In genomic region chr7:151172273-151173141, GRCh38 we compare ENCODE assay signal across 7 cellular contexts. TPM values are rescaled to one million over a fixed set of nuclear protein-coding genes. Genes with fewer than 3 reads are reported as not detected.
DNase-seq lines count a peak whose midpoint lies in the region; FAIRE-seq and TF ChIP-seq lines count a peak whose summit lies in the region.

No MANE protein-coding gene starts in this region.

- POLR2A ChIA-PET in MCF 10A (lab: Yijun Ruan, JAX) = no interaction called here

- peak; percentile 82 for FAIRE-seq in kidney (lab: Jason Lieb, UNC)

- TF ChIP-seq CTCF in GM12865 (IDR thresholded peaks at IDR 0.05; ENCODE audit: insufficient read depth, low read depth, low read length, missing control alignments) = peak; percentile 100
- peak; percentile 100 for TF ChIP-seq CTCF in HFF-Myc (IDR thresholded peaks at IDR 0.05; ENCODE audit: low read depth, low read length, missing control alignments)
- peak; percentile 100 for TF ChIP-seq CTCF in VCaP (conservative IDR thresholded peaks at IDR 0.05)
- TF ChIP-seq CTCF in MCF 10A (IDR thresholded peaks at IDR 0.05; ENCODE audit: unreplicated experiment) = peak; percentile 100
- peak; percentile 100 for TF ChIP-seq CTCF in kidney (IDR thresholded peaks at IDR 0.05; ENCODE audit: borderline replicate concordance, extremely low read depth, insufficient read depth)

- H3K27ac ChIP-seq in VCaP (no peak overlapping the region), kidney (ENCODE audit: low read depth in 2 of 2, low read length in 2 of 2) (no peak overlapping the region)

- no peaks in the 10 kb centered on the region for H3K36me3 ChIP-seq in kidney (ENCODE audit: control insufficient read depth in 1 of 2, insufficient read depth in 2 of 2, low read length in 2 of 2)

- BruUV-seq in MCF 10A (replicated peaks; lab: Mats Ljungman, UMichigan) = no TSS peak

- H3K36me3 Mint-ChIP-seq in MCF 10A (ENCODE audit: insufficient read depth, unreplicated experiment) = no peaks in the 10 kb centered on the region

- intact Hi-C loops in MCF 10A (cut with micrococcal nuclease) = loop anchor here (1.0 to 2.0 kb wide), 4 partner anchors 48 to 394 kb away; no protein-coding TSS in a partner anchor
- intact Hi-C loops in kidney (cut with DNase I) = no loop called here

- peak; percentile 78 for DNase-seq in GM12865 (ENCODE audit: low read depth)
- peak; percentile 7 for DNase-seq in HFF-Myc (ENCODE audit: extremely low read depth, low read depth)
- DNase-seq in NCI-H2107 treated with DMSO at 0.1 percent for 48 hours (lab: John Stamatoyannopoulos, UW; ENCODE audit: unreplicated experiment) = peak; percentile 24
- DNase-seq in MCF 10A (ENCODE audit: unreplicated experiment) = peak; percentile 74
- peak; percentile 92 for DNase-seq in kidney
- peak; percentile 76 for DNase-seq in stimulated activated CD4-positive, alpha-beta T cell treated with anti-CD3 and anti-CD28 coated beads, Interleukin-1b, Interleukin-23, amount 100 ng/mL, for 48 hours

- no peaks in the 10 kb centered on the region for H3K9me3 ChIP-seq in kidney (ENCODE audit: control insufficient read depth in 1 of 2, low read length in 2 of 2)

- peaks cover 71% of the 10 kb centered on the region for H3K27me3 Mint-ChIP-seq in MCF 10A (ENCODE audit: insufficient read depth, unreplicated experiment)

- CTCF ChIA-PET in MCF 10A (lab: Yijun Ruan, JAX) = interaction anchor here (0.6 to 1.3 kb wide), 29 partner anchors 9 to 1469 kb away, joined by 3 to 18 read pairs (median 4); partner anchors contain the start of gene CHPF2

- H3K4me3 Mint-ChIP-seq in MCF 10A (ENCODE audit: unreplicated experiment) = no peak overlapping the region

- H3K4me3 ChIP-seq in GM12865 (ENCODE audit: low read depth, low read length) (no peak overlapping the region), HFF-Myc (replicated peaks; ENCODE audit: low read depth, low read length) (no peak overlapping the region), kidney (ENCODE audit: low read length in 2 of 2) (no peak overlapping the region)

- H3K4me1 Mint-ChIP-seq in MCF 10A (ENCODE audit: insufficient read depth, unreplicated experiment) = no peaks in the 10 kb centered on the region

- no peak overlapping the region for H3K9ac ChIP-seq in kidney (ENCODE audit: low read length in 2 of 2)

- H3K27ac Mint-ChIP-seq in MCF 10A (ENCODE audit: low read depth, unreplicated experiment) = no peak overlapping the region

- peaks cover 0 to 4% of the 10 kb centered on the region in 2 donors for H3K4me1 ChIP-seq in kidney (ENCODE audit: control insufficient read depth in 1 of 2, insufficient read depth in 1 of 2, low read depth in 1 of 2, low read length in 2 of 2)

- no peaks in the 10 kb centered on the region for H3K9me3 Mint-ChIP-seq in MCF 10A (ENCODE audit: unreplicated experiment)

RNA-seq across cellular contexts. Expression of gene GBX1, which starts 5.0 kb away (rescaled TPM):
- not detected in 2 replicates for total RNA-seq in MCF 10A (2022)
- not detected for total RNA-seq in kidney
- not detected for polyA plus RNA-seq in kidney (ENCODE audit: insufficient read depth, low read depth, low replicate concordance)

RNA-seq across cellular contexts. Expression of gene ASB10, which starts 14.5 kb away (rescaled TPM):
- total RNA-seq in MCF 10A (2022) = not detected in 2 replicates
- not detected for total RNA-seq in kidney
- 0.22 TPM for polyA plus RNA-seq in kidney (ENCODE audit: insufficient read depth, low read depth, low replicate concordance)

RNA-seq across cellular contexts. Expression of gene H2BK1, which starts 37.8 kb away (rescaled TPM):
- total RNA-seq in MCF 10A (2022) = not detected in 2 replicates
- not detected for total RNA-seq in kidney
- polyA plus RNA-seq in kidney (ENCODE audit: insufficient read depth, low read depth, low replicate concordance) = not detected

RNA-seq across cellular contexts. Expression of gene ABCF2, which starts 54.5 kb away (rescaled TPM):
- total RNA-seq in MCF 10A (2022) (47.3 and 72.4 TPM in 2 replicates), kidney (30.8 TPM)
- 22.5 TPM for polyA plus RNA-seq in kidney (ENCODE audit: insufficient read depth, low read depth, low replicate concordance)

RNA-seq across cellular contexts. Expression of gene CHPF2, which starts 59.8 kb away (rescaled TPM):
- total RNA-seq in MCF 10A (2022) = 28.2 and 33.8 TPM in 2 replicates
- 45.2 TPM for total RNA-seq in kidney
- 15.6 TPM for polyA plus RNA-seq in kidney (ENCODE audit: insufficient read depth, low read depth, low replicate concordance)

Comparison
In these comparisons a context has a peak if more than half of its experiments do, and no peak if none do; other contexts are left out.
1. DNase-seq: peak in every context shown above with its lines; median percentile 92 in kidney; 78 in GM12865; 76 in stimulated activated CD4-positive, alpha-beta T cell treated with anti-CD3 and anti-CD28 coated beads, Interleukin-1b, Interleukin-23, amount 100 ng/mL, for 48 hours; 74 in MCF 10A; 24 in NCI-H2107 treated with DMSO at 0.1 percent for 48 hours; 7 in HFF-Myc.